ENCODE assay signal across 1 cellular context in genomic region chr20:63216041-63216848, GRCh38.
TF ChIP-seq lines count a peak whose summit lies in the region.

Gene YTHDF1 (minus strand): TSS chr20:63216131. CDS start chr20:63215892, 239 bp downstream.

TF ChIP-seq in WTC11, 78 proteins besides CTCF, POLR2A, EP300 and RAD21 (continued from another document and continues in another):
- TF ChIP-seq ZNF532 (CRISPR knock-in tag; IDR thresholded peaks at IDR 0.05; ENCODE audit: borderline replicate concordance) (no peak), ZNF512 (CRISPR knock-in tag; IDR thresholded peaks at IDR 0.05; ENCODE audit: borderline replicate concordance) (no peak), NFE2L1 (CRISPR knock-in tag; IDR thresholded peaks at IDR 0.05) (peak; percentile 75), MAX (CRISPR knock-in tag; IDR thresholded peaks at IDR 0.05) (peak; percentile 89), OVOL2 (CRISPR knock-in tag; IDR thresholded peaks at IDR 0.05; ENCODE audit: borderline replicate concordance) (no peak), FOXP1 (CRISPR knock-in tag; IDR thresholded peaks at IDR 0.05; ENCODE audit: borderline replicate concordance) (peak; percentile 84), JUN (CRISPR knock-in tag; IDR thresholded peaks at IDR 0.05) (no peak), NR1H2 (CRISPR knock-in tag; IDR thresholded peaks at IDR 0.05) (no peak), ZNF121 (CRISPR knock-in tag; IDR thresholded peaks at IDR 0.05) (no peak), ZNF317 (CRISPR knock-in tag; IDR thresholded peaks at IDR 0.05; ENCODE audit: borderline replicate concordance, low read depth) (no peak), NR3C1 (CRISPR knock-in tag; conservative IDR thresholded peaks at IDR 0.05; ENCODE audit: low read depth) (no peak), NR2C2 (CRISPR knock-in tag; IDR thresholded peaks at IDR 0.05) (no peak), USF1 (CRISPR knock-in tag; IDR thresholded peaks at IDR 0.05) (peak; percentile 97), ATF3 (CRISPR knock-in tag; conservative IDR thresholded peaks at IDR 0.05) (no peak), ZNF671 (CRISPR knock-in tag; IDR thresholded peaks at IDR 0.05) (no peak), RELA (CRISPR knock-in tag; IDR thresholded peaks at IDR 0.05; ENCODE audit: borderline replicate concordance) (0 out of 2 replicates have a peak, but pooled peaks have one; percentile 55), NFATC4 (CRISPR knock-in tag; IDR thresholded peaks at IDR 0.05) (no peak)
- TF ChIP-seq, protein P1, sequence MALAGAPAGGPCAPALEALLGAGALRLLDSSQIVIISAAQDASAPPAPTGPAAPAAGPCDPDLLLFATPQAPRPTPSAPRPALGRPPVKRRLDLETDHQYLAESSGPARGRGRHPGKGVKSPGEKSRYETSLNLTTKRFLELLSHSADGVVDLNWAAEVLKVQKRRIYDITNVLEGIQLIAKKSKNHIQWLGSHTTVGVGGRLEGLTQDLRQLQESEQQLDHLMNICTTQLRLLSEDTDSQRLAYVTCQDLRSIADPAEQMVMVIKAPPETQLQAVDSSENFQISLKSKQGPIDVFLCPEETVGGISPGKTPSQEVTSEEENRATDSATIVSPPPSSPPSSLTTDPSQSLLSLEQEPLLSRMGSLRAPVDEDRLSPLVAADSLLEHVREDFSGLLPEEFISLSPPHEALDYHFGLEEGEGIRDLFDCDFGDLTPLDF (CRISPR knock-in tag; IDR thresholded peaks at IDR 0.05) = no peak
- TF ChIP-seq, protein P2, sequence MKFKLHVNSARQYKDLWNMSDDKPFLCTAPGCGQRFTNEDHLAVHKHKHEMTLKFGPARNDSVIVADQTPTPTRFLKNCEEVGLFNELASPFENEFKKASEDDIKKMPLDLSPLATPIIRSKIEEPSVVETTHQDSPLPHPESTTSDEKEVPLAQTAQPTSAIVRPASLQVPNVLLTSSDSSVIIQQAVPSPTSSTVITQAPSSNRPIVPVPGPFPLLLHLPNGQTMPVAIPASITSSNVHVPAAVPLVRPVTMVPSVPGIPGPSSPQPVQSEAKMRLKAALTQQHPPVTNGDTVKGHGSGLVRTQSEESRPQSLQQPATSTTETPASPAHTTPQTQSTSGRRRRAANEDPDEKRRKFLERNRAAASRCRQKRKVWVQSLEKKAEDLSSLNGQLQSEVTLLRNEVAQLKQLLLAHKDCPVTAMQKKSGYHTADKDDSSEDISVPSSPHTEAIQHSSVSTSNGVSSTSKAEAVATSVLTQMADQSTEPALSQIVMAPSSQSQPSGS (CRISPR knock-in tag; IDR thresholded peaks at IDR 0.05; ENCODE audit: borderline replicate concordance, low read depth) = no peak
- TF ChIP-seq, protein P3, sequence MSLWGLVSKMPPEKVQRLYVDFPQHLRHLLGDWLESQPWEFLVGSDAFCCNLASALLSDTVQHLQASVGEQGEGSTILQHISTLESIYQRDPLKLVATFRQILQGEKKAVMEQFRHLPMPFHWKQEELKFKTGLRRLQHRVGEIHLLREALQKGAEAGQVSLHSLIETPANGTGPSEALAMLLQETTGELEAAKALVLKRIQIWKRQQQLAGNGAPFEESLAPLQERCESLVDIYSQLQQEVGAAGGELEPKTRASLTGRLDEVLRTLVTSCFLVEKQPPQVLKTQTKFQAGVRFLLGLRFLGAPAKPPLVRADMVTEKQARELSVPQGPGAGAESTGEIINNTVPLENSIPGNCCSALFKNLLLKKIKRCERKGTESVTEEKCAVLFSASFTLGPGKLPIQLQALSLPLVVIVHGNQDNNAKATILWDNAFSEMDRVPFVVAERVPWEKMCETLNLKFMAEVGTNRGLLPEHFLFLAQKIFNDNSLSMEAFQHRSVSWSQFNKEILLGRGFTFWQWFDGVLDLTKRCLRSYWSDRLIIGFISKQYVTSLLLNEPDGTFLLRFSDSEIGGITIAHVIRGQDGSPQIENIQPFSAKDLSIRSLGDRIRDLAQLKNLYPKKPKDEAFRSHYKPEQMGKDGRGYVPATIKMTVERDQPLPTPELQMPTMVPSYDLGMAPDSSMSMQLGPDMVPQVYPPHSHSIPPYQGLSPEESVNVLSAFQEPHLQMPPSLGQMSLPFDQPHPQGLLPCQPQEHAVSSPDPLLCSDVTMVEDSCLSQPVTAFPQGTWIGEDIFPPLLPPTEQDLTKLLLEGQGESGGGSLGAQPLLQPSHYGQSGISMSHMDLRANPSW (CRISPR knock-in tag; conservative IDR thresholded peaks at IDR 0.05; ENCODE audit: low read depth) = no peak
- TF ChIP-seq, protein P4, sequence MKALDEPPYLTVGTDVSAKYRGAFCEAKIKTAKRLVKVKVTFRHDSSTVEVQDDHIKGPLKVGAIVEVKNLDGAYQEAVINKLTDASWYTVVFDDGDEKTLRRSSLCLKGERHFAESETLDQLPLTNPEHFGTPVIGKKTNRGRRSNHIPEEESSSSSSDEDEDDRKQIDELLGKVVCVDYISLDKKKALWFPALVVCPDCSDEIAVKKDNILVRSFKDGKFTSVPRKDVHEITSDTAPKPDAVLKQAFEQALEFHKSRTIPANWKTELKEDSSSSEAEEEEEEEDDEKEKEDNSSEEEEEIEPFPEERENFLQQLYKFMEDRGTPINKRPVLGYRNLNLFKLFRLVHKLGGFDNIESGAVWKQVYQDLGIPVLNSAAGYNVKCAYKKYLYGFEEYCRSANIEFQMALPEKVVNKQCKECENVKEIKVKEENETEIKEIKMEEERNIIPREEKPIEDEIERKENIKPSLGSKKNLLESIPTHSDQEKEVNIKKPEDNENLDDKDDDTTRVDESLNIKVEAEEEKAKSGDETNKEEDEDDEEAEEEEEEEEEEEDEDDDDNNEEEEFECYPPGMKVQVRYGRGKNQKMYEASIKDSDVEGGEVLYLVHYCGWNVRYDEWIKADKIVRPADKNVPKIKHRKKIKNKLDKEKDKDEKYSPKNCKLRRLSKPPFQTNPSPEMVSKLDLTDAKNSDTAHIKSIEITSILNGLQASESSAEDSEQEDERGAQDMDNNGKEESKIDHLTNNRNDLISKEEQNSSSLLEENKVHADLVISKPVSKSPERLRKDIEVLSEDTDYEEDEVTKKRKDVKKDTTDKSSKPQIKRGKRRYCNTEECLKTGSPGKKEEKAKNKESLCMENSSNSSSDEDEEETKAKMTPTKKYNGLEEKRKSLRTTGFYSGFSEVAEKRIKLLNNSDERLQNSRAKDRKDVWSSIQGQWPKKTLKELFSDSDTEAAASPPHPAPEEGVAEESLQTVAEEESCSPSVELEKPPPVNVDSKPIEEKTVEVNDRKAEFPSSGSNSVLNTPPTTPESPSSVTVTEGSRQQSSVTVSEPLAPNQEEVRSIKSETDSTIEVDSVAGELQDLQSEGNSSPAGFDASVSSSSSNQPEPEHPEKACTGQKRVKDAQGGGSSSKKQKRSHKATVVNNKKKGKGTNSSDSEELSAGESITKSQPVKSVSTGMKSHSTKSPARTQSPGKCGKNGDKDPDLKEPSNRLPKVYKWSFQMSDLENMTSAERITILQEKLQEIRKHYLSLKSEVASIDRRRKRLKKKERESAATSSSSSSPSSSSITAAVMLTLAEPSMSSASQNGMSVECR (CRISPR knock-in tag; IDR thresholded peaks at IDR 0.05; ENCODE audit: borderline replicate concordance) = no peak
- TF ChIP-seq, protein P5, sequence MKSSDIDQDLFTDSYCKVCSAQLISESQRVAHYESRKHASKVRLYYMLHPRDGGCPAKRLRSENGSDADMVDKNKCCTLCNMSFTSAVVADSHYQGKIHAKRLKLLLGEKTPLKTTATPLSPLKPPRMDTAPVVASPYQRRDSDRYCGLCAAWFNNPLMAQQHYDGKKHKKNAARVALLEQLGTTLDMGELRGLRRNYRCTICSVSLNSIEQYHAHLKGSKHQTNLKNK (CRISPR knock-in tag; IDR thresholded peaks at IDR 0.05) = no peak
- TF ChIP-seq, protein P6, sequence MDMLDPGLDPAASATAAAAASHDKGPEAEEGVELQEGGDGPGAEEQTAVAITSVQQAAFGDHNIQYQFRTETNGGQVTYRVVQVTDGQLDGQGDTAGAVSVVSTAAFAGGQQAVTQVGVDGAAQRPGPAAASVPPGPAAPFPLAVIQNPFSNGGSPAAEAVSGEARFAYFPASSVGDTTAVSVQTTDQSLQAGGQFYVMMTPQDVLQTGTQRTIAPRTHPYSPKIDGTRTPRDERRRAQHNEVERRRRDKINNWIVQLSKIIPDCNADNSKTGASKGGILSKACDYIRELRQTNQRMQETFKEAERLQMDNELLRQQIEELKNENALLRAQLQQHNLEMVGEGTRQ (CRISPR knock-in tag; IDR thresholded peaks at IDR 0.05) = peak; percentile 99
- TF ChIP-seq, protein P7, sequence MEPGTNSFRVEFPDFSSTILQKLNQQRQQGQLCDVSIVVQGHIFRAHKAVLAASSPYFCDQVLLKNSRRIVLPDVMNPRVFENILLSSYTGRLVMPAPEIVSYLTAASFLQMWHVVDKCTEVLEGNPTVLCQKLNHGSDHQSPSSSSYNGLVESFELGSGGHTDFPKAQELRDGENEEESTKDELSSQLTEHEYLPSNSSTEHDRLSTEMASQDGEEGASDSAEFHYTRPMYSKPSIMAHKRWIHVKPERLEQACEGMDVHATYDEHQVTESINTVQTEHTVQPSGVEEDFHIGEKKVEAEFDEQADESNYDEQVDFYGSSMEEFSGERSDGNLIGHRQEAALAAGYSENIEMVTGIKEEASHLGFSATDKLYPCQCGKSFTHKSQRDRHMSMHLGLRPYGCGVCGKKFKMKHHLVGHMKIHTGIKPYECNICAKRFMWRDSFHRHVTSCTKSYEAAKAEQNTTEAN (CRISPR knock-in tag; IDR thresholded peaks at IDR 0.05) = 0 out of 2 replicates have a peak, but pooled peaks have one; percentile 64
- TF ChIP-seq, protein P8, sequence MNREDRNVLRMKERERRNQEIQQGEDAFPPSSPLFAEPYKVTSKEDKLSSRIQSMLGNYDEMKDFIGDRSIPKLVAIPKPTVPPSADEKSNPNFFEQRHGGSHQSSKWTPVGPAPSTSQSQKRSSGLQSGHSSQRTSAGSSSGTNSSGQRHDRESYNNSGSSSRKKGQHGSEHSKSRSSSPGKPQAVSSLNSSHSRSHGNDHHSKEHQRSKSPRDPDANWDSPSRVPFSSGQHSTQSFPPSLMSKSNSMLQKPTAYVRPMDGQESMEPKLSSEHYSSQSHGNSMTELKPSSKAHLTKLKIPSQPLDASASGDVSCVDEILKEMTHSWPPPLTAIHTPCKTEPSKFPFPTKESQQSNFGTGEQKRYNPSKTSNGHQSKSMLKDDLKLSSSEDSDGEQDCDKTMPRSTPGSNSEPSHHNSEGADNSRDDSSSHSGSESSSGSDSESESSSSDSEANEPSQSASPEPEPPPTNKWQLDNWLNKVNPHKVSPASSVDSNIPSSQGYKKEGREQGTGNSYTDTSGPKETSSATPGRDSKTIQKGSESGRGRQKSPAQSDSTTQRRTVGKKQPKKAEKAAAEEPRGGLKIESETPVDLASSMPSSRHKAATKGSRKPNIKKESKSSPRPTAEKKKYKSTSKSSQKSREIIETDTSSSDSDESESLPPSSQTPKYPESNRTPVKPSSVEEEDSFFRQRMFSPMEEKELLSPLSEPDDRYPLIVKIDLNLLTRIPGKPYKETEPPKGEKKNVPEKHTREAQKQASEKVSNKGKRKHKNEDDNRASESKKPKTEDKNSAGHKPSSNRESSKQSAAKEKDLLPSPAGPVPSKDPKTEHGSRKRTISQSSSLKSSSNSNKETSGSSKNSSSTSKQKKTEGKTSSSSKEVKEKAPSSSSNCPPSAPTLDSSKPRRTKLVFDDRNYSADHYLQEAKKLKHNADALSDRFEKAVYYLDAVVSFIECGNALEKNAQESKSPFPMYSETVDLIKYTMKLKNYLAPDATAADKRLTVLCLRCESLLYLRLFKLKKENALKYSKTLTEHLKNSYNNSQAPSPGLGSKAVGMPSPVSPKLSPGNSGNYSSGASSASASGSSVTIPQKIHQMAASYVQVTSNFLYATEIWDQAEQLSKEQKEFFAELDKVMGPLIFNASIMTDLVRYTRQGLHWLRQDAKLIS (CRISPR knock-in tag; IDR thresholded peaks at IDR 0.05; ENCODE audit: borderline replicate concordance) = no peak
